13 cellular contexts compared by ENCODE assay signal in the genomic region with DNA sequence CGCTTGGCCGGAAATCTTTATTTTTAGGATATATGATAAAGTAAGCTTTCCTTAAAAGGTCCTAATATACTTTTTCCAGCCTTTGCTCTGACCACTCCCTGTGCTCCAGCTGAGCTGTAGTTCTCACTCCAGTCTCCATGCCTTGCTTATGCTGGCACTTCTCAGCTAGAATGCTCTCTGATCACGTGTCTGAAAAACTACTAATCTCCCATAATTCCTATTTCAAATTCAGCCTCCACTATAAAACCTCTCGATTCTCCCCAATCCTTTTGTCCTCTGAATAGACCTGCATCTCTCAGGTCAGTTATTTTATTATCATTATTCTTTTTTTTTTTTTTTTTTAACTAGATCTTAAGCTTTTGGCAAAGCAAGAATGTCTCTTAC. TPM values are rescaled to one million over a fixed set of nuclear protein-coding genes. Genes with fewer than 3 reads are reported as not detected.
A peak's percentile ranks its signal among the peaks of the same experiment; 100 is the strongest.
DNase-seq lines count a peak whose midpoint lies in the region; ATAC-seq, FAIRE-seq and TF ChIP-seq lines count a peak whose summit lies in the region.
"Had no signal": no experiment of that assay in that cellular context is flagged by ENCODE, and none has a peak within 500 bp of the region (broad histone marks: within the 10 kb centered on the region; RNA-seq: fewer than 3 reads in every experiment).

No MANE protein-coding gene starts in this region.

- peak overlapping the region; percentile 86 for H3K27ac ChIP-seq in DND-41 (ENCODE audit: low read length)
- H3K27ac ChIP-seq in KMS-11, result peak overlapping the region; percentile 75
- H3K27ac ChIP-seq in GM12878 (ENCODE audit: control insufficient read depth, insufficient read depth), result peak overlapping the region; percentile 68
- peak overlapping the region; percentile 99 for H3K27ac ChIP-seq in neural progenitor cell
- H3K27ac ChIP-seq: dorsolateral prefrontal cortex, parathyroid adenoma, RWPE1 had no signal

- H4K20me1 ChIP-seq in DND-41 (ENCODE audit: insufficient read depth, low read length) (no peaks in the 10 kb centered on the region), KMS-11 (ENCODE audit: insufficient read depth) (no peaks in the 10 kb centered on the region), GM12878 (ENCODE audit: control insufficient read depth, insufficient read depth) (no peaks in the 10 kb centered on the region), neural progenitor cell (ENCODE audit: low read depth) (no peaks in the 10 kb centered on the region)

- RAD21 ChIA-PET in GM12878 (lab: Charles Lee; ENCODE audit: unreplicated experiment), result interaction anchor here (0.8 to 3.1 kb wide), 3 partner anchors 12 to 21 kb away, joined by 3 to 22 read pairs (median 3); no protein-coding TSS in a partner anchor

- CTCF ChIA-PET in GM12878 (lab: Yijun Ruan, JAX), result interaction anchor here (0.6 to 4.1 kb wide), 7 partner anchors 12 to 502 kb away, joined by 3 to 54 read pairs (median 4); a partner anchor contains a TSS

- intact Hi-C loops in GM12878 (cut with micrococcal nuclease; ENCODE audit: unreplicated experiment), result loop anchor here (10.0 kb wide), 1 partner anchor 556 kb away; a partner anchor contains a TSS

- H3K9me3 Mint-ChIP-seq in neural progenitor cell, result peaks cover 2% of the 10 kb centered on the region

- DNase-seq in DND-41 (no peak), GM12878 (ENCODE audit: low read depth, low spot score) (no peak), neural progenitor cell (ENCODE audit: low spot score) (no peak), NCI-H1436 treated with DMSO at 0.1 percent for 48 hours (lab: John Stamatoyannopoulos, UW) (no peak), D721Med (ENCODE audit: insufficient read length, low spot score) (no peak)
- DNase-seq: activated CD4-positive, CD25-positive, alpha-beta regulatory T cell treated with anti-CD3 and anti-CD28 coated beads, Interleukin-2, amount 50 U/mL, for 72 hours; dorsolateral prefrontal cortex had no signal

- POLR2A ChIA-PET in GM12878 (lab: Charles Lee), result interaction anchor here (0.6 to 1.2 kb wide), 5 partner anchors 9 to 753 kb away, joined by 3 to 7 read pairs (median 6); no protein-coding TSS in a partner anchor

- H3F3A ChIP-seq in neural progenitor cell (ENCODE audit: low read depth), result peaks cover 37% of the 10 kb centered on the region

- H3K4me3 ChIP-seq in DND-41 (ENCODE audit: low read depth in 1 of 2, low read length in 2 of 2), result no peak overlapping the region
- no peak overlapping the region for H3K4me3 ChIP-seq in KMS-11 (IDR thresholded peaks at IDR 0.05; ENCODE audit: insufficient read depth, low read depth, low read length)
- no peak overlapping the region for H3K4me3 ChIP-seq in GM12878
- H3K4me3 ChIP-seq in neural progenitor cell, result no peak overlapping the region
- H3K4me3 ChIP-seq: dorsolateral prefrontal cortex had no signal

- FAIRE-seq in GM12878 (lab: Jason Lieb, UNC), result no peak
- no peak for FAIRE-seq in D721Med (lab: Jason Lieb, UNC)

- no peak overlapping the region for H3K27ac Mint-ChIP-seq in neural progenitor cell

- H3K27me3 ChIP-seq in DND-41 (ENCODE audit: insufficient read depth, low read length, poor library complexity), result no peaks in the 10 kb centered on the region
- H3K27me3 ChIP-seq in KMS-11 (ENCODE audit: insufficient read depth, low read depth), result no peaks in the 10 kb centered on the region
- H3K27me3 ChIP-seq in GM12878 (replicated peaks in 1 of 2; ENCODE audit: control insufficient read depth in 2 of 2, insufficient read depth in 2 of 2, low read length in 1 of 2), result no peaks in the 10 kb centered on the region
- no peaks in the 10 kb centered on the region for H3K27me3 ChIP-seq in neural progenitor cell
- H3K27me3 ChIP-seq: dorsolateral prefrontal cortex had no signal

- H3K4me2 ChIP-seq in DND-41 (ENCODE audit: insufficient read depth, low read length) (peak overlapping the region; percentile 44; the same call in 1 of the 2 replicates), KMS-11 (peak overlapping the region; percentile 72), GM12878 (ENCODE audit: control insufficient read depth, insufficient read depth) (peak overlapping the region; percentile 43), neural progenitor cell (peak overlapping the region; percentile 67)

- H3K79me2 ChIP-seq in DND-41 (ENCODE audit: insufficient read depth, low read length) (peaks cover 15% of the 10 kb centered on the region), KMS-11 (ENCODE audit: insufficient read depth, low read depth) (peaks cover 23% of the 10 kb centered on the region; the same call in 1 of the 2 replicates), GM12878 (ENCODE audit: control insufficient read depth, insufficient read depth, low read length) (peaks cover 31% of the 10 kb centered on the region), neural progenitor cell (ENCODE audit: low read depth) (no peaks in the 10 kb centered on the region)
- H3K79me2 ChIP-seq: parathyroid adenoma had no signal

- H3K4me1 Mint-ChIP-seq in neural progenitor cell, result peaks cover 16% of the 10 kb centered on the region

- H3K9me3 ChIP-seq in DND-41 (ENCODE audit: insufficient read depth, low read length, severe bottlenecking), result no peaks in the 10 kb centered on the region
- H3K9me3 ChIP-seq in GM12878 (replicated peaks; ENCODE audit: control insufficient read depth, insufficient read depth, low read length), result no peaks in the 10 kb centered on the region
- H3K9me3 ChIP-seq in neural progenitor cell (ENCODE audit: low read depth), result no peaks in the 10 kb centered on the region

- 94% methylated on average over 4 of the region's 4 CpGs for WGBS in GM12878 (ENCODE audit: insufficient coverage, insufficient replicate concordance, low lambda C conversion rate, missing lambda C conversion rate)

- H3K36me3 ChIP-seq in DND-41 (ENCODE audit: insufficient read depth, low read length), result no peaks in the 10 kb centered on the region
- H3K36me3 ChIP-seq in KMS-11 (ENCODE audit: insufficient read depth), result no peaks in the 10 kb centered on the region
- no peaks in the 10 kb centered on the region for H3K36me3 ChIP-seq in GM12878 (ENCODE audit: control insufficient read depth in 2 of 2, insufficient read depth in 2 of 2, low read length in 1 of 2)
- H3K36me3 ChIP-seq in neural progenitor cell, result no peaks in the 10 kb centered on the region

- H3K9ac ChIP-seq in DND-41 (ENCODE audit: low read depth, low read length) (peak overlapping the region; percentile 65; the same call in 1 of the 2 replicates), KMS-11 (peak overlapping the region; percentile 35; the same call in 1 of the 2 replicates), GM12878 (ENCODE audit: control insufficient read depth, insufficient read depth, low read length) (no peak overlapping the region), neural progenitor cell (no peak overlapping the region)
- H3K9ac ChIP-seq: parathyroid adenoma had no signal

- TF ChIP-seq CTCF in DND-41 (IDR thresholded peaks at IDR 0.05; ENCODE audit: borderline replicate concordance, extremely low read depth, low read length, poor library complexity, severe bottlenecking) (no peak), KMS-11 (conservative IDR thresholded peaks at IDR 0.05; ENCODE audit: low read depth, low read length) (no peak), GM12878 (IDR thresholded peaks at IDR 0.05 in 2 of 3, conservative IDR thresholded peaks at IDR 0.05 in 1 of 3; ENCODE audit: control insufficient read depth in 2 of 3, extremely low read depth in 1 of 3, insufficient read depth in 1 of 3, low read depth in 3 of 3, low read length in 3 of 3) (no peak), neural progenitor cell (IDR thresholded peaks at IDR 0.05) (no peak), D721Med (IDR thresholded peaks at IDR 0.05; ENCODE audit: insufficient read depth, missing control alignments) (no peak)

- no peak overlapping the region for H3K4me3 Mint-ChIP-seq in neural progenitor cell

- no peak for ATAC-seq in DND-41 (ENCODE audit: insufficient read depth, low read depth)
- ATAC-seq in GM12878, result no peak
- ATAC-seq in HG03439 (IDR thresholded peaks at IDR 0.05; ENCODE audit: unreplicated experiment), result no peak
- ATAC-seq: left lobe of liver had no signal

- H3K4me1 ChIP-seq in DND-41 (ENCODE audit: insufficient read depth, low read length) (peaks cover 68% of the 10 kb centered on the region), KMS-11 (ENCODE audit: low read depth, poor library complexity, severe bottlenecking) (peaks cover 74% of the 10 kb centered on the region), GM12878 (ENCODE audit: control insufficient read depth, insufficient read depth, low read length) (peaks cover 42% of the 10 kb centered on the region), neural progenitor cell (peaks cover 48% of the 10 kb centered on the region)
- H3K4me1 ChIP-seq: parathyroid adenoma had no signal

- TF ChIP-seq RAD21 in GM12878 (IDR thresholded peaks at IDR 0.05; ENCODE audit: insufficient read depth, low read depth, low read length), result no peak

- H3K27me3 Mint-ChIP-seq in neural progenitor cell (ENCODE audit: insufficient read depth, low read depth), result peaks cover 9% of the 10 kb centered on the region

- SMC1A ChIA-PET in GM12878 (lab: Charles Lee; ENCODE audit: uncharacterized antibody, unreplicated experiment), result interaction anchor here (1.0 to 7.3 kb wide), 7 partner anchors 12 to 67 kb away, joined by 3 to 58 read pairs (median 6); no protein-coding TSS in a partner anchor

- in situ Hi-C loops in GM12878 (cut with MboI), result no loop called here

- TF ChIP-seq POLR2A in GM12878 (IDR thresholded peaks at IDR 0.05; ENCODE audit: low read depth, low read length), result no peak

- H3K36me3 Mint-ChIP-seq in neural progenitor cell, result no peaks in the 10 kb centered on the region

- TF ChIP-seq EP300 in GM12878 (IDR thresholded peaks at IDR 0.05; ENCODE audit: borderline replicate concordance in 1 of 2, control insufficient read depth in 1 of 2, low read depth in 2 of 2, low read length in 2 of 2), result no peak

- H2AFZ ChIP-seq in DND-41 (ENCODE audit: low read depth, low read length), result no peak overlapping the region
- H2AFZ ChIP-seq in KMS-11 (ENCODE audit: low read depth), result no peak overlapping the region
- H2AFZ ChIP-seq in GM12878 (ENCODE audit: control insufficient read depth, low read depth, low read length), result no peak overlapping the region
- no peak overlapping the region for H2AFZ ChIP-seq in neural progenitor cell (replicated peaks)
- H2AFZ ChIP-seq: parathyroid adenoma had no signal

- no TSS peak for BruUV-seq in GM12878 (replicated peaks; lab: Mats Ljungman, UMichigan)

RNA-seq across cellular contexts. Expression of a gene that starts 3.7 kb away (rescaled TPM):
- 38.6 and 39.3 TPM in 2 replicates for total RNA-seq in GM12878 (2013; cell fraction: nucleolus; rRNA removed)
- total RNA-seq in GM12878 (2014; rRNA removed) (31.4 and 31.6 TPM in 2 replicates), GM12878 (2014; rRNA removed; fragmentation: Illumina TruSeq; extraction: Trizol) (30.0 and 32.6 TPM in 2 replicates), GM12878 (2021) (26.5 and 28.1 TPM in 2 replicates), neural progenitor cell (ENCODE audit: low replicate concordance) (0.52 TPM in 1 of 2 replicates, not detected in the other)
- 15.0 TPM for polyA plus RNA-seq in GM12878 (2011; ENCODE audit: low read depth)
- polyA plus RNA-seq in GM12878 (2011; rRNA removed) (22.8 and 24.6 TPM in 2 replicates), GM12878 (2014; fragmentation: Illumina TruSeq; extraction: Trizol) (38.3 and 42.3 TPM in 2 replicates), GM12878 (2014; fragmentation: Nextera tagmentation; extraction: Ambion mirVana) (10 to 100 TPM in 1 of 2 experiments, 1 to 10 TPM in 1; 8.6 to 10.0 TPM), GM12878 (2014; rRNA removed) (36.2 and 36.4 TPM in 2 replicates), GM12878 (2016; fragmentation: Nextera tagmentation; extraction: Ambion mirVana) (10 to 100 TPM; 42.7 to 42.9 TPM)
- 13.9 and 16.3 TPM in 2 replicates for polyA plus RNA-seq in GM12878 (2011; cell fraction: cytosol; rRNA removed)
- polyA plus RNA-seq in GM12878 (2011; cell fraction: nucleus; rRNA removed), result 33.4 and 37.9 TPM in 2 replicates
- polyA plus RNA-seq in GM12878 (2012), result 21.7 and 33.0 TPM in 2 replicates
- polyA minus RNA-seq in GM12878 (2011; rRNA and poly(A)+ RNA removed), result 14.1 and 16.6 TPM in 2 replicates
- 4.5 and 6.1 TPM in 2 replicates for polyA minus RNA-seq in GM12878 (2011; cell fraction: cytosol; rRNA and poly(A)+ RNA removed)
- polyA minus RNA-seq in GM12878 (2011; cell fraction: nucleus; rRNA and poly(A)+ RNA removed), result 5.4 and 10.0 TPM in 2 replicates
- total RNA-seq: MCF 10A had no signal

RNA-seq across cellular contexts. Expression of a gene that starts 26.2 kb away (rescaled TPM):
- total RNA-seq in GM12878 (2013; cell fraction: nucleolus; rRNA removed), result not detected in 2 replicates
- total RNA-seq in GM12878 (2014; rRNA removed) (not detected in 2 replicates), GM12878 (2014; rRNA removed; fragmentation: Illumina TruSeq; extraction: Trizol) (not detected in 2 replicates), GM12878 (2021) (not detected in 2 replicates), neural progenitor cell (ENCODE audit: low replicate concordance) (not detected in 2 replicates)
- polyA plus RNA-seq in GM12878 (2011; ENCODE audit: low read depth), result not detected
- polyA plus RNA-seq in GM12878 (2011; rRNA removed) (not detected in 2 replicates), GM12878 (2014; fragmentation: Illumina TruSeq; extraction: Trizol) (not detected in 2 replicates), GM12878 (2014; fragmentation: Nextera tagmentation; extraction: Ambion mirVana) (not detected), GM12878 (2014; rRNA removed) (not detected in 2 replicates), GM12878 (2016; fragmentation: Nextera tagmentation; extraction: Ambion mirVana) (not detected)
- polyA plus RNA-seq in GM12878 (2011; cell fraction: cytosol; rRNA removed), result not detected in 2 replicates
- not detected in 2 replicates for polyA plus RNA-seq in GM12878 (2011; cell fraction: nucleus; rRNA removed)
- polyA plus RNA-seq in GM12878 (2012), result not detected in 2 replicates
- not detected in 2 replicates for polyA minus RNA-seq in GM12878 (2011; rRNA and poly(A)+ RNA removed)
- polyA minus RNA-seq in GM12878 (2011; cell fraction: cytosol; rRNA and poly(A)+ RNA removed), result not detected in 2 replicates
- polyA minus RNA-seq in GM12878 (2011; cell fraction: nucleus; rRNA and poly(A)+ RNA removed), result not detected in 2 replicates
- total RNA-seq: left lobe of liver, MCF 10A had no signal

RNA-seq across cellular contexts. Expression of a gene that starts 50.1 kb away (rescaled TPM):
- 0.34 TPM in 1 of 2 replicates, not detected in the other for total RNA-seq in GM12878 (2013; cell fraction: nucleolus; rRNA removed)
- total RNA-seq in GM12878 (2014; rRNA removed) (1.7 and 3.0 TPM in 2 replicates), GM12878 (2014; rRNA removed; fragmentation: Illumina TruSeq; extraction: Trizol) (2.6 and 3.2 TPM in 2 replicates), GM12878 (2021) (3.1 and 4.0 TPM in 2 replicates), neural progenitor cell (ENCODE audit: low replicate concordance) (19.0 and 24.3 TPM in 2 replicates)
- polyA plus RNA-seq in GM12878 (2011; ENCODE audit: low read depth), result 0.58 TPM
- polyA plus RNA-seq in GM12878 (2011; rRNA removed) (0.26 and 0.42 TPM in 2 replicates), GM12878 (2014; fragmentation: Illumina TruSeq; extraction: Trizol) (7.1 and 8.1 TPM in 2 replicates), GM12878 (2014; fragmentation: Nextera tagmentation; extraction: Ambion mirVana) (1 to 10 TPM; 5.3 to 6.3 TPM), GM12878 (2014; rRNA removed) (3.9 and 4.9 TPM in 2 replicates), GM12878 (2016; fragmentation: Nextera tagmentation; extraction: Ambion mirVana) (1 to 10 TPM; 3.8 to 4.5 TPM)
- 0.45 and 0.78 TPM in 2 replicates for polyA plus RNA-seq in GM12878 (2011; cell fraction: cytosol; rRNA removed)
- polyA plus RNA-seq in GM12878 (2011; cell fraction: nucleus; rRNA removed), result 0.10 and 0.45 TPM in 2 replicates
- polyA plus RNA-seq in GM12878 (2012), result 1.0 and 1.6 TPM in 2 replicates
- 0.41 TPM in 1 of 2 replicates, not detected in the other for polyA minus RNA-seq in GM12878 (2011; rRNA and poly(A)+ RNA removed)
- polyA minus RNA-seq in GM12878 (2011; cell fraction: cytosol; rRNA and poly(A)+ RNA removed), result not detected in 2 replicates
- polyA minus RNA-seq in GM12878 (2011; cell fraction: nucleus; rRNA and poly(A)+ RNA removed), result not detected in 2 replicates

Comparison
In these comparisons a context has a peak if more than half of its experiments do, and no peak if none do; other contexts are left out.
1. H3K9ac ChIP-seq: peak in DND-41 (single experiment) and KMS-11 (single experiment); none in GM12878 (single experiment) and neural progenitor cell (single experiment).
2. RNA of a gene that starts 3.7 kb away (total RNA-seq): 26.5 to 39.3 TPM in GM12878; 0.52 TPM in neural progenitor cell; every median in the first group is over 10 times any median in the second.
3. Peak in every context shown above with its lines, with median percentiles within 50 percentile points of each other: H3K27ac ChIP-seq and H3K4me2 ChIP-seq.